Comparison of ENCODE assay signal across 19 cellular contexts in the genomic region with DNA sequence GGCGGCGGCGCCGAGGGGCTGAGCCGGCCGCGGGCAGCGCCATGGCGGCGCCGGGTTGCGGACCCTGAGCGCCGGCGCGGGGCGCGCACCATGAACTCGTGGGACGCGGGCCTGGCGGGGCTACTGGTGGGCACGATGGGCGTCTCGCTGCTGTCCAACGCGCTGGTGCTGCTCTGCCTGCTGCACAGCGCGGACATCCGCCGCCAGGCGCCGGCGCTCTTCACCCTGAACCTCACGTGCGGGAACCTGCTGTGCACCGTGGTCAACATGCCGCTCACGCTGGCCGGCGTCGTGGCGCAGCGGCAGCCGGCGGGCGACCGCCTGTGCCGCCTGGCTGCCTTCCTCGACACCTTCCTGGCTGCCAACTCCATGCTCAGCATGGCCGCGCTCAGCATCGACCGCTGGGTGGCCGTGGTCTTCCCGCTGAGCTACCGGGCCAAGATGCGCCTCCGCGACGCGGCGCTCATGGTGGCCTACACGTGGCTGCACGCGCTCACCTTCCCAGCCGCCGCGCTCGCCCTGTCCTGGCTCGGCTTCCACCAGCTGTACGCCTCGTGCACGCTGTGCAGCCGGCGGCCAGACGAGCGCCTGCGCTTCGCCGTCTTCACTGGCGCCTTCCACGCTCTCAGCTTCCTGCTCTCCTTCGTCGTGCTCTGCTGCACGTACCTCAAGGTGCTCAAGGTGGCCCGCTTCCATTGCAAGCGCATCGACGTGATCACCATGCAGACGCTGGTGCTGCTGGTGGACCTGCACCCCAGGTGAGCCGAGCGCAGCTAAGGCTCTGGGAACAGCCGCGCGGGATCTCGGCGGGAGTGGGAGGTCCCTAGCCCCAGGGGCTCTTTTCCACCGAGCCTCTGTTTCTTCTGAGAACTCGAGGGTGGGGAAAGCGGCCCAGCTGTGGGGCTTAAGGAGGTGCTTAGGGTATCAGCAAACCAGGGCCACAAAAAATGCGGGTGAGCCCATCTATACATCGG.
A peak's percentile ranks its signal among the peaks of the same experiment; 100 is the strongest.
DNase-seq lines count a peak whose midpoint lies in the region; ATAC-seq and TF ChIP-seq lines count a peak whose summit lies in the region.
"Had no signal": no experiment of that assay in that cellular context is flagged by ENCODE, and none has a peak within 500 bp of the region (broad histone marks: within the 10 kb centered on the region; RNA-seq: fewer than 3 reads in every experiment).

A gene with protein sequence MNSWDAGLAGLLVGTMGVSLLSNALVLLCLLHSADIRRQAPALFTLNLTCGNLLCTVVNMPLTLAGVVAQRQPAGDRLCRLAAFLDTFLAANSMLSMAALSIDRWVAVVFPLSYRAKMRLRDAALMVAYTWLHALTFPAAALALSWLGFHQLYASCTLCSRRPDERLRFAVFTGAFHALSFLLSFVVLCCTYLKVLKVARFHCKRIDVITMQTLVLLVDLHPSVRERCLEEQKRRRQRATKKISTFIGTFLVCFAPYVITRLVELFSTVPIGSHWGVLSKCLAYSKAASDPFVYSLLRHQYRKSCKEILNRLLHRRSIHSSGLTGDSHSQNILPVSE (plus strand): TSS at position 38 of the 974 bp plus-strand sequence. CDS start 53 bp downstream, at position 91.

- no peaks in the 10 kb centered on the region for H3K79me2 ChIP-seq in parathyroid adenoma

- H3K27ac ChIP-seq in RWPE2 (ENCODE audit: poor library complexity, severe bottlenecking), result no peak within 1 kb of the TSS
- H3K27ac ChIP-seq in parathyroid adenoma, result no peak within 1 kb of the TSS
- H3K27ac ChIP-seq: 22Rv1; BLaER1 treated with 17β-estradiol and CSF1 and Interleukin-3, amounts not matched to agents 10 nM and 100 nM; upper lobe of left lung had no signal

- ATAC-seq in RWPE2 (ENCODE audit: low read depth) (0 out of 3 replicates have a peak, but pooled peaks have one; percentile 17), HG03095 (IDR thresholded peaks at IDR 0.05; ENCODE audit: unreplicated experiment) (no peak), GM18511 (IDR thresholded peaks at IDR 0.05; ENCODE audit: unreplicated experiment) (no peak)
- ATAC-seq: activated naive CD8-positive, alpha-beta T cell treated with anti-CD3 and anti-CD28 coated beads, Interleukin-2, amount 50 U/mL, for 24 hours; stimulated activated naive B cell treated with anti-CD40 and anti-IgM and Interleukin-4, amounts not matched to agents 10 μg/mL and 1 μg/mL and 100 μg/mL, for 72 hours had no signal

- H2AFZ ChIP-seq in parathyroid adenoma, result peak within 1 kb of the TSS; percentile 50

- H3K27me3 ChIP-seq in RWPE2 (ENCODE audit: insufficient read depth, poor library complexity, severe bottlenecking) (peaks cover 72% of the 10 kb centered on the region), iPS-15b (ENCODE audit: control insufficient read depth, insufficient read depth, low read length) (peaks cover 52% of the 10 kb centered on the region), parathyroid adenoma (ENCODE audit: control insufficient read depth, insufficient read depth, low read length) (no peaks in the 10 kb centered on the region)
- H3K27me3 ChIP-seq: BLaER1 treated with 17β-estradiol and CSF1 and Interleukin-3, amounts not matched to agents 10 nM and 100 nM had no signal

- H3K36me3 ChIP-seq in RWPE2 (ENCODE audit: low read depth) (no peaks in the 10 kb centered on the region), iPS-15b (ENCODE audit: control insufficient read depth, insufficient read depth, low read length) (no peaks in the 10 kb centered on the region), parathyroid adenoma (ENCODE audit: control insufficient read depth, insufficient read depth, low read length) (no peaks in the 10 kb centered on the region)
- H3K36me3 ChIP-seq: BLaER1 treated with 17β-estradiol and CSF1 and Interleukin-3, amounts not matched to agents 10 nM and 100 nM; HAP-1; upper lobe of left lung had no signal

- H3K9me3 ChIP-seq in RWPE2 (ENCODE audit: severe bottlenecking), result no peaks in the 10 kb centered on the region
- H3K9me3 ChIP-seq in iPS-15b (ENCODE audit: control insufficient read depth, insufficient read depth, low read length), result no peaks in the 10 kb centered on the region
- no peaks in the 10 kb centered on the region for H3K9me3 ChIP-seq in parathyroid adenoma (ENCODE audit: control insufficient read depth, low read length)
- H3K9me3 ChIP-seq: HAP-1, upper lobe of left lung had no signal

- TF ChIP-seq CTCF in RWPE2 (IDR thresholded peaks at IDR 0.05; ENCODE audit: poor library complexity, severe bottlenecking), result no peak
- no peak for TF ChIP-seq CTCF in parathyroid adenoma (IDR thresholded peaks at IDR 0.05)

- H3K4me1 ChIP-seq in RWPE2 (ENCODE audit: insufficient read depth, poor library complexity, severe bottlenecking), result no peaks in the 10 kb centered on the region
- H3K4me1 ChIP-seq in iPS-15b (ENCODE audit: control insufficient read depth, insufficient read depth, low read length), result peaks cover 3% of the 10 kb centered on the region
- H3K4me1 ChIP-seq in parathyroid adenoma, result no peaks in the 10 kb centered on the region
- H3K4me1 ChIP-seq: HAP-1, upper lobe of left lung had no signal

- H3K4me2 ChIP-seq in parathyroid adenoma (ENCODE audit: low read length), result no peak within 1 kb of the TSS

- no peak within 1 kb of the TSS for H3K4me3 ChIP-seq in RWPE2 (ENCODE audit: severe bottlenecking)
- H3K4me3 ChIP-seq in iPS-15b (ENCODE audit: low read depth, low read length), result peak within 1 kb of the TSS; percentile 39
- no peak within 1 kb of the TSS for H3K4me3 ChIP-seq in parathyroid adenoma (ENCODE audit: low read depth, low read length)
- H3K4me3 ChIP-seq: BLaER1 treated with 17β-estradiol and CSF1 and Interleukin-3, amounts not matched to agents 10 nM and 100 nM; HAP-1; upper lobe of left lung had no signal

- no peak within 1 kb of the TSS for H3K9ac ChIP-seq in iPS-15b (ENCODE audit: low read depth, low read length)
- H3K9ac ChIP-seq in parathyroid adenoma, result no peak within 1 kb of the TSS
- H3K9ac ChIP-seq: BLaER1 treated with 17β-estradiol and CSF1 and Interleukin-3, amounts not matched to agents 10 nM and 100 nM had no signal

- peak; percentile 36 for DNase-seq in DMS 273 (lab: John Stamatoyannopoulos, UW; ENCODE audit: unreplicated experiment)
- no peak for DNase-seq in DMS 273 treated with DMSO at 0.1 percent for 48 hours (lab: John Stamatoyannopoulos, UW)
- DNase-seq in RWPE2 (ENCODE audit: low spot score), result no peak
- DNase-seq in DMS153 treated with DMSO at 0.1 percent for 48 hours (lab: John Stamatoyannopoulos, UW; ENCODE audit: unreplicated experiment), result no peak
- DNase-seq: activated CD8-positive, alpha-beta memory T cell treated with anti-CD3 and anti-CD28 coated beads for 24 hours; activated naive CD8-positive, alpha-beta T cell treated with anti-CD3 and anti-CD28 coated beads, Interleukin-2, amount 50 U/mL, for 24 hours; naive B cell; NCI-H1436; NCI-H446; SHP77; stimulated activated naive B cell treated with anti-CD40 and anti-IgM and Interleukin-4, amounts not matched to agents 10 μg/mL and 1 μg/mL and 100 μg/mL, for 72 hours had no signal
